In genomic region chr5:140468188-140468587, GRCh38 we compare ENCODE assay signal across 23 cellular contexts.
DNase-seq lines count a peak whose midpoint lies in the region; ATAC-seq, FAIRE-seq and TF ChIP-seq lines count a peak whose summit lies in the region.
"Had no signal": no experiment of that assay in that cellular context is flagged by ENCODE, and none has a peak within 500 bp of the region (broad histone marks: within the 10 kb centered on the region; RNA-seq: fewer than 3 reads in every experiment).

No MANE protein-coding gene starts in this region.

- peaks cover 0 to 2% of the 10 kb centered on the region in 2 donors for H3K36me3 ChIP-seq in body of pancreas (replicated peaks in 1 of 2; ENCODE audit: insufficient read depth in 1 of 2, low read depth in 2 of 2)
- peaks cover 3 to 12% of the 10 kb centered on the region in 2 donors for H3K36me3 ChIP-seq in kidney (ENCODE audit: control insufficient read depth in 1 of 2, insufficient read depth in 2 of 2, low read length in 2 of 2)
- peaks cover 54% of the 10 kb centered on the region for H3K36me3 ChIP-seq in endodermal cell (ENCODE audit: control insufficient read depth, insufficient read depth, low read length)
- peaks cover 38% of the 10 kb centered on the region for H3K36me3 ChIP-seq in BE2C

- peak; percentile 90 for FAIRE-seq in kidney (lab: Jason Lieb, UNC)
- FAIRE-seq: endometrium, HTR-8/SVneo had no signal

- no peaks in the 10 kb centered on the region for H3K9me3 ChIP-seq in body of pancreas
- H3K9me3 ChIP-seq in kidney (ENCODE audit: control insufficient read depth in 1 of 2, low read length in 2 of 2): no peaks in the 10 kb centered on the region
- H3K9me3 ChIP-seq in endodermal cell (ENCODE audit: control insufficient read depth, low read length): no peaks in the 10 kb centered on the region
- H3K9me3 ChIP-seq in BE2C: no peaks in the 10 kb centered on the region
- H3K9me3 ChIP-seq: testis had no signal

- 35 to 37% methylated on average over 3 of the region's 3 CpGs for WGBS in body of pancreas, 2 donors
- 90 to 96% methylated on average over 3 of the region's 3 CpGs for WGBS in endodermal cell (ENCODE audit: insufficient coverage in 1 of 2, insufficient read length in 1 of 2), 2 experiments

- TF ChIP-seq CTCF in C4-2B (conservative IDR thresholded peaks at IDR 0.05) (no peak), LNCaP clone FGC (IDR thresholded peaks at IDR 0.05; ENCODE audit: control insufficient read depth, extremely low read depth, insufficient read depth) (no peak), body of pancreas (IDR thresholded peaks at IDR 0.05) (no peak), kidney (IDR thresholded peaks at IDR 0.05; ENCODE audit: borderline replicate concordance, extremely low read depth, insufficient read depth) (no peak), endodermal cell (conservative IDR thresholded peaks at IDR 0.05) (no peak), BE2C (IDR thresholded peaks at IDR 0.05; ENCODE audit: low read depth, low read length) (no peak)

- H3K4me1 ChIP-seq in body of pancreas: peaks cover 10% of the 10 kb centered on the region
- H3K4me1 ChIP-seq in kidney (ENCODE audit: control insufficient read depth in 1 of 2, insufficient read depth in 1 of 2, low read depth in 1 of 2, low read length in 2 of 2): no peaks in the 10 kb centered on the region
- no peaks in the 10 kb centered on the region for H3K4me1 ChIP-seq in endodermal cell (ENCODE audit: control insufficient read depth, insufficient read depth, low read length)
- no peaks in the 10 kb centered on the region for H3K4me1 ChIP-seq in BE2C
- H3K4me1 ChIP-seq: testis had no signal

- no peaks in the 10 kb centered on the region for H3K27me3 Mint-ChIP-seq in endodermal cell (ENCODE audit: insufficient read depth)
- H3K27me3 Mint-ChIP-seq: CD4-positive, CD25-positive, alpha-beta regulatory T cell had no signal

- H3K36me3 Mint-ChIP-seq in endodermal cell (ENCODE audit: low read depth): peaks cover 27% of the 10 kb centered on the region

- no peak overlapping the region for H3K27ac Mint-ChIP-seq in endodermal cell

- H3K27ac ChIP-seq in C4-2B (peak overlapping the region; percentile 55; the same call in 1 of the 2 replicates), body of pancreas (peak overlapping the region in 2 of 4 donors; percentile 30 to 48), kidney (ENCODE audit: low read depth in 2 of 2, low read length in 2 of 2) (no peak overlapping the region), substantia nigra (ENCODE audit: low read depth, low read length, poor library complexity, severe bottlenecking) (no peak overlapping the region), endodermal cell (ENCODE audit: low read depth, low read length) (no peak overlapping the region)
- H3K27ac ChIP-seq: SK-N-MC, testis had no signal

- ATAC-seq in body of pancreas: peak; percentile 83
- ATAC-seq: PC-3 had no signal

- intact Hi-C loops in body of pancreas (cut with DNase I): no loop called here
- intact Hi-C loops in kidney (cut with DNase I): no loop called here

- 0 out of 2 replicates have a peak overlapping the region, but pooled peaks have one; percentile 7 for H3K4me3 ChIP-seq in LNCaP clone FGC (ENCODE audit: low read depth, low read length)
- H3K4me3 ChIP-seq in body of pancreas: no peak overlapping the region
- H3K4me3 ChIP-seq in kidney (ENCODE audit: low read length in 2 of 2): no peak overlapping the region
- no peak overlapping the region for H3K4me3 ChIP-seq in endodermal cell (ENCODE audit: low read length)
- no peak overlapping the region for H3K4me3 ChIP-seq in BE2C (ENCODE audit: low read depth, low read length)
- H3K4me3 ChIP-seq: SK-N-MC, testis had no signal

- no peak for TF ChIP-seq POLR2A in body of pancreas (IDR thresholded peaks at IDR 0.05)

- DNase-seq in LNCaP clone FGC (ENCODE audit: low read depth): peak; percentile 85
- no peak for DNase-seq in body of pancreas
- DNase-seq in kidney: no peak
- DNase-seq in substantia nigra (lab: John Stamatoyannopoulos, UW): no peak
- no peak for DNase-seq in activated gamma-delta T cell (lab: John Stamatoyannopoulos, UW)
- DNase-seq in endodermal cell: no peak
- no peak for DNase-seq in BE2C
- DNase-seq: activated CD8-positive, alpha-beta memory T cell treated with anti-CD3 and anti-CD28 coated beads for 24 hours; amniotic stem cell; CD4-positive, CD25-positive, alpha-beta regulatory T cell; DMS53; foreskin fibroblast; H9; hypothalamus; NCI-H1436; NCI-H526 treated with DMSO at 0.1 percent for 48 hours; PC-3; testis had no signal

- H3K27me3 ChIP-seq in body of pancreas (no peaks in the 10 kb centered on the region), endodermal cell (ENCODE audit: control insufficient read depth, insufficient read depth, low read length, poor library complexity, severe bottlenecking) (no peaks in the 10 kb centered on the region), BE2C (no peaks in the 10 kb centered on the region)
- H3K27me3 ChIP-seq: testis had no signal

- H3K9ac ChIP-seq in kidney (ENCODE audit: low read length in 2 of 2) (no peak overlapping the region), endodermal cell (ENCODE audit: extremely low read depth, low read length, poor library complexity, severe bottlenecking) (no peak overlapping the region)

- no peaks in the 10 kb centered on the region for H3K4me1 Mint-ChIP-seq in endodermal cell
- H3K4me1 Mint-ChIP-seq: H9, neural crest cell had no signal

- H3K9me3 Mint-ChIP-seq in endodermal cell: no peaks in the 10 kb centered on the region
- H3K9me3 Mint-ChIP-seq: CD4-positive, CD25-positive, alpha-beta regulatory T cell; H9; neural crest cell had no signal

- H3K4me3 Mint-ChIP-seq in endodermal cell: no peak overlapping the region
- H3K4me3 Mint-ChIP-seq: CD4-positive, CD25-positive, alpha-beta regulatory T cell; H9; neural crest cell had no signal
